ENCODE assay signal across 19 cellular contexts in genomic region chr4:184019084-184019483, GRCh38.
"Had no signal": no experiment of that assay in that cellular context is flagged by ENCODE, and none has a peak within 500 bp of the region (broad histone marks: within the 10 kb centered on the region; RNA-seq: fewer than 3 reads in every experiment).

No MANE protein-coding gene starts in this region.

- H3K36me3 ChIP-seq: right atrium auricular region, transverse colon had no signal

- H3K36me3 Mint-ChIP-seq: activated naive CD8-positive, alpha-beta T cell treated with anti-CD3 and anti-CD28 coated beads, Interleukin-2, amount 10 ng/mL, durations not matched to agents 7 days and 5 days; natural killer cell; T-cell had no signal

- H3K4me1 ChIP-seq: transverse colon had no signal

- H3K9me3 ChIP-seq: heart left ventricle, right atrium auricular region, transverse colon had no signal

- H3K9me3 Mint-ChIP-seq: activated CD4-positive, alpha-beta T cell treated with anti-CD3 and anti-CD28 coated beads, Interleukin-2, amount 10 ng/mL, durations not matched to agents 7 days and 5 days; activated naive CD8-positive, alpha-beta T cell treated with anti-CD3 and anti-CD28 coated beads, Interleukin-2, amount 10 ng/mL, durations not matched to agents 7 days and 5 days; activated T-helper 1 cell treated with anti-CD3 and anti-CD28 coated beads, Interleukin-12 subunit alpha, Interleukin-12 subunit beta, Interleukin-2, Interleukin-4 antibody, amounts not matched to agents 30 ng/mL and 10 ng/mL and 1 ng/mL, durations not matched to agents 14 hours and 24 hours and 36 hours; endodermal cell; natural killer cell; T-cell had no signal

- H3K27ac Mint-ChIP-seq: activated CD4-positive, alpha-beta T cell treated with anti-CD3 and anti-CD28 coated beads, Interleukin-2, amount 10 ng/mL, durations not matched to agents 7 days and 5 days; activated naive CD8-positive, alpha-beta T cell treated with anti-CD3 and anti-CD28 coated beads, Interleukin-2, amount 10 ng/mL, durations not matched to agents 7 days and 5 days; activated T-helper 1 cell treated with anti-CD3 and anti-CD28 coated beads, Interleukin-12 subunit alpha, Interleukin-12 subunit beta, Interleukin-2, Interleukin-4 antibody, amounts not matched to agents 30 ng/mL and 10 ng/mL and 1 ng/mL, durations not matched to agents 14 hours and 24 hours and 36 hours; endodermal cell; natural killer cell; T-cell had no signal

- H3K4me3 ChIP-seq: dorsolateral prefrontal cortex, skin epidermis, transverse colon had no signal

- H3K27me3 ChIP-seq: dorsolateral prefrontal cortex, heart left ventricle, right atrium auricular region, transverse colon had no signal

- H3K4me1 Mint-ChIP-seq: activated naive CD8-positive, alpha-beta T cell treated with anti-CD3 and anti-CD28 coated beads, Interleukin-2, amount 10 ng/mL, durations not matched to agents 7 days and 5 days; natural killer cell; T-cell had no signal

- H3K4me3 Mint-ChIP-seq: activated CD4-positive, alpha-beta T cell treated with anti-CD3 and anti-CD28 coated beads, Interleukin-2, amount 10 ng/mL, durations not matched to agents 7 days and 5 days; activated naive CD8-positive, alpha-beta T cell treated with anti-CD3 and anti-CD28 coated beads, Interleukin-2, amount 10 ng/mL, durations not matched to agents 7 days and 5 days; activated T-helper 1 cell treated with anti-CD3 and anti-CD28 coated beads, Interleukin-12 subunit alpha, Interleukin-12 subunit beta, Interleukin-2, Interleukin-4 antibody, amounts not matched to agents 30 ng/mL and 10 ng/mL and 1 ng/mL, durations not matched to agents 14 hours and 24 hours and 36 hours; endodermal cell; natural killer cell; T-cell had no signal

- H3K27ac ChIP-seq: dorsolateral prefrontal cortex, skin epidermis had no signal

- ATAC-seq: natural killer cell, T-cell had no signal

- DNase-seq: activated CD4-positive, alpha-beta T cell treated with anti-CD3 and anti-CD28 coated beads, Interleukin-2, amount 10 ng/mL, durations not matched to agents 7 days and 5 days; activated naive CD8-positive, alpha-beta T cell treated with anti-CD3 and anti-CD28 coated beads, Interleukin-2, amount 10 ng/mL, durations not matched to agents 7 days and 5 days; anterior cingulate cortex; dorsolateral prefrontal cortex; endodermal cell; foreskin melanocyte; natural killer cell; nucleus accumbens; stimulated activated CD4-positive, alpha-beta T cell treated with anti-CD3 and anti-CD28 coated beads, Interleukin-4, amount 100 ng/mL, for 4 hours; stimulated activated CD8-positive, alpha-beta memory T cell treated with anti-CD3 and anti-CD28 coated beads, Interleukin-4, amount 100 ng/mL, for 48 hours; stimulated activated naive CD4-positive, alpha-beta T cell treated with Interleukin-2 at 50 U/mL for 16 hours; substantia nigra; T-cell; T-helper 9 cell; transverse colon had no signal
